In genomic region chr6:169702640-169703246, GRCh38 we compare ENCODE assay signal across 6 cellular contexts. TPM values are rescaled to one million over a fixed set of nuclear protein-coding genes. Genes with fewer than 3 reads are reported as not detected.
DNase-seq lines count a peak whose midpoint lies in the region; FAIRE-seq and TF ChIP-seq lines count a peak whose summit lies in the region.

No MANE protein-coding gene starts in this region.

- H3K4me1 ChIP-seq in SJCRH30 (peaks cover 10% of the 10 kb centered on the region; the same call in 1 of the 2 replicates), H1 (replicated peaks in 1 of 4; ENCODE audit: control insufficient read depth in 3 of 4, insufficient read depth in 4 of 4, low read length in 3 of 4) (peaks cover 0 to 16% (median 5%) of the 10 kb centered on the region in 4 experiments; a peak in 2 of 7 replicates), skeletal muscle satellite cell (ENCODE audit: control insufficient read depth, insufficient read depth, low read length) (peaks cover 32% of the 10 kb centered on the region)

- H3K18ac ChIP-seq in H1 (ENCODE audit: extremely low read depth, low read length), result 0 out of 2 replicates have a peak overlapping the region, but pooled peaks have one; percentile 74

- H4K20me1 ChIP-seq in H1 (replicated peaks in 1 of 2; ENCODE audit: control insufficient read depth in 1 of 2, insufficient read depth in 2 of 2, low read length in 2 of 2), result peaks cover 5 to 16% of the 10 kb centered on the region in 2 experiments

- peak overlapping the region; percentile 87 for H3K4ac ChIP-seq in H1 (replicated peaks; ENCODE audit: insufficient read length, low read depth, low read length)

- POLR2A ChIA-PET in H1 (lab: Charles Lee; ENCODE audit: partially characterized antibody), result interaction anchor here (0.9 to 6.3 kb wide), 13 partner anchors 7 to 851 kb away, joined by 3 to 58 read pairs (median 5); partner anchors contain the start of genes DYNLT2, ERMARD, PHF10 and TBP

- 0 out of 2 replicates have a peak overlapping the region, but pooled peaks have one; percentile 65 for H2BK15ac ChIP-seq in H1 (ENCODE audit: low read length)

- peak overlapping the region; percentile 98 for H4K8ac ChIP-seq in H1 (ENCODE audit: extremely low read depth, insufficient read depth, low read length)

- TF ChIP-seq RAD21 in H1 (IDR thresholded peaks at IDR 0.05 in 1 of 2, conservative IDR thresholded peaks at IDR 0.05 in 1 of 2; ENCODE audit: low read depth in 2 of 2, low read length in 2 of 2), result no peak

- FAIRE-seq in H1 (lab: Jason Lieb, UNC), result no peak

- peak overlapping the region; percentile 89 for H3K56ac ChIP-seq in H1 (replicated peaks; ENCODE audit: insufficient read length, low read depth, low read length)

- peak overlapping the region; percentile 70; the same call in 1 of the 2 replicates for H2BK12ac ChIP-seq in H1 (ENCODE audit: low read depth, low read length)

- H3K27ac ChIP-seq in SJCRH30, result peak overlapping the region; percentile 74
- H3K27ac ChIP-seq in H1 (ENCODE audit: low read depth, low read length), result peak overlapping the region; percentile 88

- no peak overlapping the region for H2AFZ ChIP-seq in H1 (ENCODE audit: low read length)

- CTCF ChIA-PET in H1 (lab: Charles Lee; ENCODE audit: partially characterized antibody), result interaction anchor here (0.6 to 1.2 kb wide), 3 partner anchors 15 to 82 kb away, joined by 3 read pairs; no protein-coding TSS in a partner anchor

- peak overlapping the region; percentile 89 for H4K5ac ChIP-seq in H1 (ENCODE audit: insufficient read length, low read depth, low read length)

- peak overlapping the region; percentile 97 for H4K91ac ChIP-seq in H1 (replicated peaks; ENCODE audit: insufficient read length, low read length)

- H3K79me2 ChIP-seq in H1 (ENCODE audit: control insufficient read depth in 1 of 2, insufficient read depth in 2 of 2, low read length in 2 of 2), result peaks cover 0 to 65% of the 10 kb centered on the region in 2 experiments; a peak in 3 of 4 replicates

- H3K27me3 ChIP-seq in SJCRH30 (no peaks in the 10 kb centered on the region), H1 (replicated peaks in 1 of 4; ENCODE audit: control insufficient read depth in 3 of 4, extremely low read depth in 1 of 4, insufficient read depth in 3 of 4, low read length in 3 of 4) (no peaks in the 10 kb centered on the region), skeletal muscle satellite cell (ENCODE audit: control insufficient read depth, insufficient read depth, low read length) (no peaks in the 10 kb centered on the region)

- peak overlapping the region; percentile 82 for H3K4me3 ChIP-seq in SJCRH30
- peak overlapping the region; percentile 79 to 96 (median 94) for H3K4me3 ChIP-seq in H1 (ENCODE audit: extremely low read depth in 1 of 4, insufficient read depth in 2 of 4, low read depth in 3 of 4, low read length in 4 of 4)
- H3K4me3 ChIP-seq in skeletal muscle satellite cell (ENCODE audit: low read length), result peak overlapping the region; percentile 82

- H3K79me1 ChIP-seq in H1 (ENCODE audit: low read depth, low read length), result peaks cover 15% of the 10 kb centered on the region

- H3K36me3 ChIP-seq in SJCRH30, result peaks cover 34% of the 10 kb centered on the region
- peaks cover 0 to 17% (median under 1%) of the 10 kb centered on the region in 4 experiments; a peak in 3 of 8 replicates for H3K36me3 ChIP-seq in H1 (ENCODE audit: control insufficient read depth in 2 of 4, insufficient read depth in 4 of 4, low read length in 3 of 4)
- peaks cover 13% of the 10 kb centered on the region for H3K36me3 ChIP-seq in skeletal muscle satellite cell (ENCODE audit: insufficient read depth, low read length)

- TF ChIP-seq POLR2A in H1 (IDR thresholded peaks at IDR 0.05; ENCODE audit: control extremely low read depth in 1 of 2, low read depth in 2 of 2, low read length in 2 of 2), result peak in 1 of 2 experiments; percentile 32; a peak in 1 of 3 replicates

- no peak overlapping the region for H3K14ac ChIP-seq in H1 (ENCODE audit: insufficient read length)

- peaks cover 5% of the 10 kb centered on the region; the same call in 1 of the 2 replicates for H3K23me2 ChIP-seq in H1 (ENCODE audit: low read depth, low read length)

- 4% methylated on average over 41 of the region's 41 CpGs; no CpG with 5 or more reads in 1 of the 2 experiments for WGBS in H1 (ENCODE audit: extremely low coverage in 1 of 2, insufficient coverage in 1 of 2, insufficient read length in 1 of 2, insufficient replicate concordance in 2 of 2, low coverage in 1 of 2, low lambda C conversion rate in 2 of 2, missing lambda C conversion rate in 1 of 2), 2 experiments

- H2AK5ac ChIP-seq in H1 (ENCODE audit: low read depth, low read length), result peak overlapping the region; percentile 92; the same call in 1 of the 2 replicates

- H3K9ac ChIP-seq in H1 (replicated peaks in 1 of 4; ENCODE audit: extremely low read depth in 1 of 4, low read depth in 3 of 4, low read length in 3 of 4) (peak overlapping the region; percentile 52 to 97 (median 92)), skeletal muscle satellite cell (ENCODE audit: low read depth, low read length) (peak overlapping the region; percentile 95)

- peak overlapping the region; percentile 91 to 96 for H3K4me2 ChIP-seq in H1 (ENCODE audit: insufficient read depth in 1 of 2, low read depth in 2 of 2, low read length in 2 of 2)
- peak overlapping the region; percentile 90 for H3K4me2 ChIP-seq in skeletal muscle satellite cell (ENCODE audit: low read length)

- no peak for TF ChIP-seq EP300 in H1 (IDR thresholded peaks at IDR 0.05; ENCODE audit: borderline replicate concordance in 1 of 2, low read depth in 2 of 2, low read length in 2 of 2)

- H2BK120ac ChIP-seq in H1 (replicated peaks; ENCODE audit: low read depth, low read length), result peak overlapping the region; percentile 45

- H3K23ac ChIP-seq in H1 (ENCODE audit: insufficient read length), result no peak overlapping the region

- peak; percentile 8 for DNase-seq in COR-L47 (lab: John Stamatoyannopoulos, UW)
- peak; percentile 5 for DNase-seq in HCEC 1CT
- DNase-seq in SJCRH30, result no peak
- no peak for DNase-seq in H1 (ENCODE audit: low read depth in 1 of 2, low spot score in 2 of 2)
- DNase-seq in GF-D8 (lab: John Stamatoyannopoulos, UW), result no peak

- no peak for TF ChIP-seq CTCF in H1 (IDR thresholded peaks at IDR 0.05; ENCODE audit: control extremely low read depth in 1 of 3, insufficient read depth in 1 of 3, low read depth in 1 of 3, low read length in 3 of 3)

- H2BK20ac ChIP-seq in H1 (ENCODE audit: low read length), result no peak overlapping the region

- H2BK5ac ChIP-seq in H1 (ENCODE audit: low read depth, low read length), result peak overlapping the region; percentile 95

- no peaks in the 10 kb centered on the region for H3K9me3 ChIP-seq in SJCRH30 (replicated peaks)
- no peaks in the 10 kb centered on the region for H3K9me3 ChIP-seq in H1 (ENCODE audit: insufficient read depth in 2 of 2, low read depth in 1 of 2, low read length in 1 of 2)
- H3K9me3 ChIP-seq in skeletal muscle satellite cell (replicated peaks; ENCODE audit: low read length), result no peaks in the 10 kb centered on the region

RNA-seq across cellular contexts. Expression of gene C6orf120, which starts 0.8 kb away (rescaled TPM):
- 30.0 and 30.8 TPM in 2 replicates for total RNA-seq in SJCRH30 (2014; rRNA removed; shearing (Covaris generic))
- 29.1 and 30.6 TPM in 2 replicates for total RNA-seq in H1 (2021; fragmentation: NEBNext Ultra II Directional; extraction: Animal tissue kit (Norgen Biotek cat#: 25700))
- polyA plus RNA-seq in H1 (2011; rRNA removed), result 16.2 and 21.2 TPM in 2 replicates
- polyA plus RNA-seq in H1 (2011; cell fraction: cytosol; rRNA removed), result 20.4 TPM
- 16.1 TPM for polyA plus RNA-seq in H1 (2011; cell fraction: nucleus; rRNA removed)
- 15.2 to 22.4 TPM (median 16.6 TPM) in 4 replicates for polyA plus RNA-seq in H1 (2012, experiment 1 of 2)
- 4.7 TPM for polyA plus RNA-seq in H1 (2012, experiment 2 of 2)
- 27.9 TPM for polyA plus RNA-seq in H1 (2013, experiment 1 of 2)
- polyA plus RNA-seq in H1 (2013, experiment 2 of 2), result 31.0 TPM
- 9.8 and 14.2 TPM in 2 replicates for polyA minus RNA-seq in H1 (2011; rRNA and poly(A)+ RNA removed)
- 19.7 TPM for polyA minus RNA-seq in H1 (2011; cell fraction: cytosol; rRNA and poly(A)+ RNA removed)
- polyA minus RNA-seq in H1 (2011; cell fraction: nucleus; rRNA and poly(A)+ RNA removed), result 23.7 TPM
- total RNA-seq in skeletal muscle satellite cell (2012; rRNA removed), result 46.3 and 46.4 TPM in 2 replicates

RNA-seq across cellular contexts. Expression of gene WDR27, which starts 0.9 kb away (rescaled TPM):
- total RNA-seq in SJCRH30 (2014; rRNA removed; shearing (Covaris generic)), result 26.2 and 38.1 TPM in 2 replicates
- 64.7 and 68.6 TPM in 2 replicates for total RNA-seq in H1 (2021; fragmentation: NEBNext Ultra II Directional; extraction: Animal tissue kit (Norgen Biotek cat#: 25700))
- 53.6 and 77.6 TPM in 2 replicates for polyA plus RNA-seq in H1 (2011; rRNA removed)
- 77.6 TPM for polyA plus RNA-seq in H1 (2011; cell fraction: cytosol; rRNA removed)
- 539 TPM for polyA plus RNA-seq in H1 (2011; cell fraction: nucleus; rRNA removed)
- polyA plus RNA-seq in H1 (2012, experiment 1 of 2), result 45.1 to 60.7 TPM (median 52.9 TPM) in 4 replicates
- 5.7 TPM for polyA plus RNA-seq in H1 (2012, experiment 2 of 2)
- polyA plus RNA-seq in H1 (2013, experiment 1 of 2), result 39.7 TPM
- 35.8 TPM for polyA plus RNA-seq in H1 (2013, experiment 2 of 2)
- 73.4 and 74.5 TPM in 2 replicates for polyA minus RNA-seq in H1 (2011; rRNA and poly(A)+ RNA removed)
- 79.7 TPM for polyA minus RNA-seq in H1 (2011; cell fraction: cytosol; rRNA and poly(A)+ RNA removed)
- 253 TPM for polyA minus RNA-seq in H1 (2011; cell fraction: nucleus; rRNA and poly(A)+ RNA removed)
- total RNA-seq in skeletal muscle satellite cell (2012; rRNA removed), result 17.9 and 18.0 TPM in 2 replicates

RNA-seq across cellular contexts. Expression of gene PHF10, which starts 21.6 kb away (rescaled TPM):
- 55.7 and 65.2 TPM in 2 replicates for total RNA-seq in SJCRH30 (2014; rRNA removed; shearing (Covaris generic))
- 50.0 and 51.1 TPM in 2 replicates for total RNA-seq in H1 (2021; fragmentation: NEBNext Ultra II Directional; extraction: Animal tissue kit (Norgen Biotek cat#: 25700))
- polyA plus RNA-seq in H1 (2011; rRNA removed), result 8.9 and 15.6 TPM in 2 replicates
- polyA plus RNA-seq in H1 (2011; cell fraction: cytosol; rRNA removed), result 18.4 TPM
- polyA plus RNA-seq in H1 (2011; cell fraction: nucleus; rRNA removed), result 8.8 TPM
- 26.3 to 41.6 TPM (median 31.8 TPM) in 4 replicates for polyA plus RNA-seq in H1 (2012, experiment 1 of 2)
- polyA plus RNA-seq in H1 (2012, experiment 2 of 2), result 14.0 TPM
- 32.5 TPM for polyA plus RNA-seq in H1 (2013, experiment 1 of 2)
- polyA plus RNA-seq in H1 (2013, experiment 2 of 2), result 32.7 TPM
- polyA minus RNA-seq in H1 (2011; rRNA and poly(A)+ RNA removed), result 11.8 and 13.4 TPM in 2 replicates
- polyA minus RNA-seq in H1 (2011; cell fraction: cytosol; rRNA and poly(A)+ RNA removed), result 13.4 TPM
- polyA minus RNA-seq in H1 (2011; cell fraction: nucleus; rRNA and poly(A)+ RNA removed), result 15.8 TPM
- 6.6 and 8.3 TPM in 2 replicates for total RNA-seq in skeletal muscle satellite cell (2012; rRNA removed)

RNA-seq across cellular contexts. Expression of gene DYNLT2, which starts 48.6 kb away (rescaled TPM):
- total RNA-seq in SJCRH30 (2014; rRNA removed; shearing (Covaris generic)), result 1.9 and 4.3 TPM in 2 replicates
- 1.6 and 1.8 TPM in 2 replicates for total RNA-seq in H1 (2021; fragmentation: NEBNext Ultra II Directional; extraction: Animal tissue kit (Norgen Biotek cat#: 25700))
- 0.48 and 0.74 TPM in 2 replicates for polyA plus RNA-seq in H1 (2011; rRNA removed)
- polyA plus RNA-seq in H1 (2011; cell fraction: cytosol; rRNA removed), result 1.9 TPM
- polyA plus RNA-seq in H1 (2011; cell fraction: nucleus; rRNA removed), result 0.84 TPM
- polyA plus RNA-seq in H1 (2012, experiment 1 of 2), result 0.64 to 1.9 TPM (median 1.0 TPM) in 4 replicates
- polyA plus RNA-seq in H1 (2012, experiment 2 of 2), result 0.08 TPM
- 3.5 TPM for polyA plus RNA-seq in H1 (2013, experiment 1 of 2)
- 3.1 TPM for polyA plus RNA-seq in H1 (2013, experiment 2 of 2)
- 0.38 and 0.71 TPM in 2 replicates for polyA minus RNA-seq in H1 (2011; rRNA and poly(A)+ RNA removed)
- polyA minus RNA-seq in H1 (2011; cell fraction: cytosol; rRNA and poly(A)+ RNA removed), result 0.73 TPM
- 2.4 TPM for polyA minus RNA-seq in H1 (2011; cell fraction: nucleus; rRNA and poly(A)+ RNA removed)
- 0.44 and 1.3 TPM in 2 replicates for total RNA-seq in skeletal muscle satellite cell (2012; rRNA removed)

RNA-seq across cellular contexts. Expression of gene ERMARD, which starts 48.7 kb away (rescaled TPM):
- 12.3 and 24.6 TPM in 2 replicates for total RNA-seq in SJCRH30 (2014; rRNA removed; shearing (Covaris generic))
- 11.2 and 12.2 TPM in 2 replicates for total RNA-seq in H1 (2021; fragmentation: NEBNext Ultra II Directional; extraction: Animal tissue kit (Norgen Biotek cat#: 25700))
- 25.6 and 27.3 TPM in 2 replicates for polyA plus RNA-seq in H1 (2011; rRNA removed)
- 29.5 TPM for polyA plus RNA-seq in H1 (2011; cell fraction: cytosol; rRNA removed)
- 41.8 TPM for polyA plus RNA-seq in H1 (2011; cell fraction: nucleus; rRNA removed)
- polyA plus RNA-seq in H1 (2012, experiment 1 of 2), result 13.9 to 19.1 TPM (median 15.5 TPM) in 4 replicates
- polyA plus RNA-seq in H1 (2012, experiment 2 of 2), result 4.3 TPM
- polyA plus RNA-seq in H1 (2013, experiment 1 of 2), result 10.4 TPM
- 10.1 TPM for polyA plus RNA-seq in H1 (2013, experiment 2 of 2)
- polyA minus RNA-seq in H1 (2011; rRNA and poly(A)+ RNA removed), result 12.0 and 13.1 TPM in 2 replicates
- 5.2 TPM for polyA minus RNA-seq in H1 (2011; cell fraction: cytosol; rRNA and poly(A)+ RNA removed)
- polyA minus RNA-seq in H1 (2011; cell fraction: nucleus; rRNA and poly(A)+ RNA removed), result 14.8 TPM
- 12.2 and 19.0 TPM in 2 replicates for total RNA-seq in skeletal muscle satellite cell (2012; rRNA removed)

Comparison
In these comparisons a context has a peak if more than half of its experiments do, and no peak if none do; other contexts are left out.
1. DNase-seq: peak in COR-L47 (single experiment) and HCEC 1CT (single experiment); none in SJCRH30 (0 of 2), H1 (0 of 2) and GF-D8 (single experiment).
2. Peak in every context shown above with its lines, with median percentiles within 50 percentile points of each other: H3K4me3 ChIP-seq.